ENCODE assay signal across 16 cellular contexts in the genomic region with DNA sequence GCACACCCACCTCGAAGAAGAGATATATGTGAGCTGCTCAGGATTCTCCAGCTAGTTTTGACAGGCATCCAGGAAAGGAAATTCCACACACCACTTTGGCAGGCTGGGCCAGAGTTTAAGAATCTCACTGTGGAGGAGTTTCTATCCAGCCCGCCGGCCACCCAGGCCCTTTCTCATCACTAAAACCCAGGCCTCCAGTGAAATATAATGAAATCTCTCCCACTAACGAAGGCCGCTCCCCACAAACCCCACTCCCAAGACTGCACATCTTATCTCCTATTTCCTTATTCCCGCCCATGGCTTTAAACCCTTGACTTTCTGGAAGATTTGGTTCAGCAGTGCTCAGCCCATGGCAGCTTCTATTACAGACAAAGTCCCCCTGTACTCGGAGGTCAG.
DNase-seq lines count a peak whose midpoint lies in the region; ATAC-seq and TF ChIP-seq lines count a peak whose summit lies in the region.
"Had no signal": no experiment of that assay in that cellular context is flagged by ENCODE, and none has a peak within 500 bp of the region (broad histone marks: within the 10 kb centered on the region; RNA-seq: fewer than 3 reads in every experiment).

No MANE protein-coding gene starts in this region.

- H3K4me1 ChIP-seq in ACC112 (ENCODE audit: control insufficient read depth, insufficient read depth, low read length, unreplicated experiment) (peaks cover 76% of the 10 kb centered on the region), SJCRH30 (peaks cover 34% of the 10 kb centered on the region)

- H3K27me3 Mint-ChIP-seq in nephron (ENCODE audit: low read depth), result peaks cover 11% of the 10 kb centered on the region
- H3K27me3 Mint-ChIP-seq: activated CD8-positive, alpha-beta memory T cell treated with anti-CD3 and anti-CD28 coated beads, Interleukin-2, amount 10 ng/mL, durations not matched to agents 7 days and 5 days; stimulated activated naive CD8-positive, alpha-beta T cell treated with anti-CD3 and anti-CD28 coated beads, Interleukin-15, amount 100 ng/mL, for 72 hours had no signal

- H3K27ac Mint-ChIP-seq in nephron, result peak overlapping the region; percentile 80 to 94 (median 90)
- H3K27ac Mint-ChIP-seq: activated CD8-positive, alpha-beta memory T cell treated with anti-CD3 and anti-CD28 coated beads, Interleukin-2, amount 10 ng/mL, durations not matched to agents 7 days and 5 days; activated naive CD8-positive, alpha-beta T cell treated with anti-CD3 and anti-CD28 coated beads, Interleukin-2, amount 10 ng/mL, durations not matched to agents 7 days and 5 days; neural progenitor cell; T-helper 2 cell treated with Interferon-gamma antibody and Interleukin-4, amounts not matched to agents 5 μg/mL and 100 μg/mL, for 36 hours had no signal

- no peaks in the 10 kb centered on the region for H3K27me3 ChIP-seq in ACC112 (ENCODE audit: insufficient read depth, low read length)
- H3K27me3 ChIP-seq in SJCRH30, result no peaks in the 10 kb centered on the region
- H3K27me3 ChIP-seq: neural progenitor cell had no signal

- H3K27ac ChIP-seq in ACC112 (ENCODE audit: low read depth, low read length), result peak overlapping the region; percentile 91
- H3K27ac ChIP-seq in SJCRH30, result no peak overlapping the region
- H3K27ac ChIP-seq: neural progenitor cell had no signal

- H3K4me1 Mint-ChIP-seq in nephron, result peaks cover 89% of the 10 kb centered on the region
- H3K4me1 Mint-ChIP-seq: activated CD8-positive, alpha-beta memory T cell treated with anti-CD3 and anti-CD28 coated beads, Interleukin-2, amount 10 ng/mL, durations not matched to agents 7 days and 5 days; activated naive CD8-positive, alpha-beta T cell treated with anti-CD3 and anti-CD28 coated beads, Interleukin-2, amount 10 ng/mL, durations not matched to agents 7 days and 5 days; stimulated activated naive CD8-positive, alpha-beta T cell treated with anti-CD3 and anti-CD28 coated beads, Interleukin-15, amount 100 ng/mL, for 72 hours had no signal

- H3K9me3 ChIP-seq in SJCRH30 (replicated peaks), result no peaks in the 10 kb centered on the region

- peaks cover 7% of the 10 kb centered on the region for H3K36me3 Mint-ChIP-seq in nephron (ENCODE audit: low read depth)
- H3K36me3 Mint-ChIP-seq: activated CD8-positive, alpha-beta memory T cell treated with anti-CD3 and anti-CD28 coated beads, Interleukin-2, amount 10 ng/mL, durations not matched to agents 7 days and 5 days; activated naive CD8-positive, alpha-beta T cell treated with anti-CD3 and anti-CD28 coated beads, Interleukin-2, amount 10 ng/mL, durations not matched to agents 7 days and 5 days had no signal

- 0 out of 2 replicates have a peak overlapping the region, but pooled peaks have one; percentile 9 for H3K4me3 ChIP-seq in ACC112 (ENCODE audit: low read depth, low read length)
- no peak overlapping the region for H3K4me3 ChIP-seq in fibroblast of mammary gland (ENCODE audit: control insufficient read depth, low read depth, low read length)
- H3K4me3 ChIP-seq in SJCRH30, result no peak overlapping the region
- H3K4me3 ChIP-seq: neural progenitor cell had no signal

- DNase-seq in RPMI7951 (ENCODE audit: low read depth), result peak; percentile 63
- DNase-seq in fibroblast of mammary gland (ENCODE audit: low read depth), result peak; percentile 54
- DNase-seq in NCI-H510A (lab: John Stamatoyannopoulos, UW), result no peak
- no peak for DNase-seq in NCI-H1694 (lab: John Stamatoyannopoulos, UW)
- no peak for DNase-seq in SJCRH30
- DNase-seq: activated CD8-positive, alpha-beta memory T cell treated with anti-CD3 and anti-CD28 coated beads, Interleukin-2, amount 10 ng/mL, durations not matched to agents 7 days and 5 days; activated naive CD8-positive, alpha-beta T cell treated with anti-CD3 and anti-CD28 coated beads, Interleukin-2, amount 10 ng/mL, durations not matched to agents 7 days and 5 days; GDM1; NCI-H146; stimulated activated CD4-positive, alpha-beta T cell treated with anti-CD3 and anti-CD28 coated beads, Interleukin-2, amount 100 ng/mL, for 24 hours; stimulated activated naive CD8-positive, alpha-beta T cell treated with anti-CD3 and anti-CD28 coated beads, Interleukin-15, amount 100 ng/mL, for 72 hours had no signal

- no peak for TF ChIP-seq CTCF in fibroblast of mammary gland (conservative IDR thresholded peaks at IDR 0.05; ENCODE audit: control insufficient read depth, insufficient read depth, low read depth, low read length)
- TF ChIP-seq CTCF in nephron (IDR thresholded peaks at IDR 0.05; ENCODE audit: unreplicated experiment in 3 of 3), result no peak

- H3K79me2 ChIP-seq in ACC112 (ENCODE audit: control insufficient read depth, insufficient read depth, low read length, unreplicated experiment), result peaks cover 8% of the 10 kb centered on the region

- no peak for ATAC-seq in GM19023 (IDR thresholded peaks at IDR 0.05; ENCODE audit: unreplicated experiment)
- ATAC-seq: activated CD8-positive, alpha-beta memory T cell treated with anti-CD3 and anti-CD28 coated beads, Interleukin-2, amount 10 ng/mL, durations not matched to agents 7 days and 5 days; stimulated activated naive CD8-positive, alpha-beta T cell treated with anti-CD3 and anti-CD28 coated beads, Interleukin-15, amount 100 ng/mL, for 72 hours had no signal

- no peaks in the 10 kb centered on the region for H3K9me3 Mint-ChIP-seq in nephron
- H3K9me3 Mint-ChIP-seq: activated naive CD8-positive, alpha-beta T cell treated with anti-CD3 and anti-CD28 coated beads, Interleukin-2, amount 10 ng/mL, durations not matched to agents 7 days and 5 days; neural progenitor cell; stimulated activated naive CD8-positive, alpha-beta T cell treated with anti-CD3 and anti-CD28 coated beads, Interleukin-15, amount 100 ng/mL, for 72 hours had no signal

- H3K36me3 ChIP-seq in ACC112 (ENCODE audit: insufficient read depth, low read length) (no peaks in the 10 kb centered on the region), SJCRH30 (no peaks in the 10 kb centered on the region)
- H3K36me3 ChIP-seq: neural progenitor cell had no signal

- peak overlapping the region in 2 of 3 experiments; percentile 3 to 8 for H3K4me3 Mint-ChIP-seq in nephron
- H3K4me3 Mint-ChIP-seq: activated CD8-positive, alpha-beta memory T cell treated with anti-CD3 and anti-CD28 coated beads, Interleukin-2, amount 10 ng/mL, durations not matched to agents 7 days and 5 days; activated naive CD8-positive, alpha-beta T cell treated with anti-CD3 and anti-CD28 coated beads, Interleukin-2, amount 10 ng/mL, durations not matched to agents 7 days and 5 days; neural progenitor cell; stimulated activated naive CD8-positive, alpha-beta T cell treated with anti-CD3 and anti-CD28 coated beads, Interleukin-15, amount 100 ng/mL, for 72 hours; T-helper 2 cell treated with Interferon-gamma antibody and Interleukin-4, amounts not matched to agents 5 μg/mL and 100 μg/mL, for 36 hours had no signal

- no peak overlapping the region for H2AFZ ChIP-seq in ACC112 (ENCODE audit: low read length, unreplicated experiment)
- H2AFZ ChIP-seq: neural progenitor cell had no signal

Comparison
In these comparisons a context has a peak if more than half of its experiments do, and no peak if none do; other contexts are left out.
1. DNase-seq: peak in RPMI7951 (single experiment) and fibroblast of mammary gland (single experiment); none in NCI-H510A (single experiment), NCI-H1694 (single experiment) and SJCRH30 (0 of 2).